ENCODE assay signal across 7 cellular contexts in the genomic region with DNA sequence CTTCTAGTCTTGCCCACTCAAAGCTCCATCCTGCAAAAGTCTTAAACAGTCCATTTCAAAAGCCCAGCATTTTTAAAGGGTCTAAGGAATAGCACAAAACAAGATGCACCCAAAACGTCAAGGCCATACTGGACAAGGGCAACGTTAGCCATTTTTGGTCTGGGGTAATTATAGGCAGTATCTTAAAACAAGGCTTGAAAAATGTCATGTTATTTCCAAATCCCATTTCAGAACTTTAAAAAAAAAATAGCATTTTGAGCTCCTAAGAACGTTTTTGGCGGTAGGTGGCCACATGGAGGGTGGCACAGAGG. TPM values are rescaled to one million over a fixed set of nuclear protein-coding genes. Genes with fewer than 3 reads are reported as not detected.
DNase-seq lines count a peak whose midpoint lies in the region; ATAC-seq and TF ChIP-seq lines count a peak whose summit lies in the region.

No MANE protein-coding gene starts in this region.

- TF ChIP-seq CTCF in OCI-LY3 (IDR thresholded peaks at IDR 0.05; ENCODE audit: low read depth, low read length) = 0 out of 2 replicates have a peak, but pooled peaks have one; percentile 12
- peak in 2 of 3 experiments; percentile 15 to 18 for TF ChIP-seq CTCF in esophagus muscularis mucosa (IDR thresholded peaks at IDR 0.05)
- peak in 1 of 5 experiments; percentile 11 for TF ChIP-seq CTCF in gastrocnemius medialis (IDR thresholded peaks at IDR 0.05 in 4 of 5, conservative IDR thresholded peaks at IDR 0.05 in 1 of 5)

- WGBS in esophagus muscularis mucosa = 1% methylated on average over 4 of the region's 4 CpGs

- H3K36me3 ChIP-seq in OCI-LY3 (replicated peaks; ENCODE audit: low read depth, low read length) = peaks cover 15% of the 10 kb centered on the region
- no peaks in the 10 kb centered on the region for H3K36me3 ChIP-seq in esophagus muscularis mucosa
- H3K36me3 ChIP-seq in gastrocnemius medialis = no peaks in the 10 kb centered on the region

- H3K4me3 ChIP-seq in OCI-LY3 (ENCODE audit: low read length) (peak overlapping the region; percentile 93), esophagus muscularis mucosa (peak overlapping the region; percentile 88 to 100 (median 96)), gastrocnemius medialis (peak overlapping the region; percentile 72 to 95 (median 77))

- TF ChIP-seq EP300 in esophagus muscularis mucosa (IDR thresholded peaks at IDR 0.05) = no peak

- H3K9me3 ChIP-seq in OCI-LY3 (ENCODE audit: insufficient read depth, low read length) (no peaks in the 10 kb centered on the region), esophagus muscularis mucosa (no peaks in the 10 kb centered on the region), gastrocnemius medialis (no peaks in the 10 kb centered on the region)

- peak overlapping the region; percentile 73 for H3K9ac ChIP-seq in OCI-LY3 (ENCODE audit: low read length)

- DNase-seq in esophagus muscularis mucosa (ENCODE audit: extremely low spot score) (no peak), gastrocnemius medialis (no peak), SHP77 (lab: John Stamatoyannopoulos, UW) (no peak), SKM-1 (lab: John Stamatoyannopoulos, UW; ENCODE audit: unreplicated experiment) (no peak)
- DNase-seq in activated CD4-positive, CD25-positive, alpha-beta regulatory T cell (lab: John Stamatoyannopoulos, UW) = no peak

- ATAC-seq in GM21390 (IDR thresholded peaks at IDR 0.05; ENCODE audit: unreplicated experiment) = peak; percentile 0
- no peak for ATAC-seq in gastrocnemius medialis

- H3K79me2 ChIP-seq in OCI-LY3 (ENCODE audit: low read length) = peaks cover 43% of the 10 kb centered on the region

- peak overlapping the region; percentile 98 for H3K4me2 ChIP-seq in OCI-LY3 (ENCODE audit: low read length)

- H3K27ac ChIP-seq in OCI-LY3 (ENCODE audit: low read length) = peak overlapping the region; percentile 34; the same call in 1 of the 2 replicates
- peak overlapping the region; percentile 94 to 100 (median 100) for H3K27ac ChIP-seq in esophagus muscularis mucosa (replicated peaks in 1 of 4)
- H3K27ac ChIP-seq in gastrocnemius medialis = peak overlapping the region; percentile 83 to 96 (median 91)

- in situ Hi-C loops in gastrocnemius medialis (cut with MboI; ENCODE audit: low sequenced_read_pairs in 4 of 4) = loop anchor here in 1 of 4 donors (10.0 kb wide), 2 partner anchors 50 to 150 kb away; a partner anchor contains a TSS

- no peak for TF ChIP-seq POLR2A in esophagus muscularis mucosa (IDR thresholded peaks at IDR 0.05; ENCODE audit: low read depth)
- TF ChIP-seq POLR2A in gastrocnemius medialis (IDR thresholded peaks at IDR 0.05) = no peak

- H2AFZ ChIP-seq in OCI-LY3 (ENCODE audit: low read depth, low read length) = peak overlapping the region; percentile 98

- intact Hi-C loops in esophagus muscularis mucosa (cut with DNase I) (loop anchor here (2.0 to 5.0 kb wide), 2 partner anchors 48 to 152 kb away; a partner anchor contains a TSS), gastrocnemius medialis (cut with DNase I; ENCODE audit: low total_unique reads) (loop anchor here (1.0 to 5.0 kb wide), 4 partner anchors 49 to 472 kb away; a partner anchor contains a TSS)

- H3K4me1 ChIP-seq in OCI-LY3 (ENCODE audit: low read length) = peaks cover 34% of the 10 kb centered on the region
- H3K4me1 ChIP-seq in esophagus muscularis mucosa = peaks cover 21 to 36% (median 36%) of the 10 kb centered on the region in 4 donors
- H3K4me1 ChIP-seq in gastrocnemius medialis = peaks cover 32 to 35% of the 10 kb centered on the region in 2 donors

- H3K27me3 ChIP-seq in OCI-LY3 (ENCODE audit: low read depth, low read length) (no peaks in the 10 kb centered on the region), esophagus muscularis mucosa (no peaks in the 10 kb centered on the region), gastrocnemius medialis (no peaks in the 10 kb centered on the region)

- H4K20me1 ChIP-seq in OCI-LY3 (ENCODE audit: insufficient read depth, low read length) = peaks cover 28% of the 10 kb centered on the region

RNA-seq across cellular contexts. Expression of a gene that starts 0.6 kb away (rescaled TPM):
- total RNA-seq in esophagus muscularis mucosa = 100 to 1,000 TPM; 133 to 193 (median 168) TPM
- total RNA-seq in gastrocnemius medialis = 10 to 100 TPM; 23.5 to 80.3 (median 48.9) TPM

RNA-seq across cellular contexts. Expression of a gene that starts 49.1 kb away (rescaled TPM):
- total RNA-seq in esophagus muscularis mucosa (1 to 10 TPM; 3.0 to 7.9 (median 5.2) TPM), gastrocnemius medialis (1 to 10 TPM; 2.4 to 7.6 (median 5.1) TPM)

Comparison
In these comparisons a context has a peak if more than half of its experiments do, and no peak if none do; other contexts are left out.
1. H3K27ac ChIP-seq: peak in every context shown above with its lines; median percentile 100 in esophagus muscularis mucosa; 91 in gastrocnemius medialis; 34 in OCI-LY3.